9 cellular contexts compared by ENCODE assay signal in genomic region chr13:100129605-100130004, GRCh38. TPM values are rescaled to one million over a fixed set of nuclear protein-coding genes. Genes with fewer than 3 reads are reported as not detected.
DNase-seq lines count a peak whose midpoint lies in the region; ATAC-seq, FAIRE-seq and TF ChIP-seq lines count a peak whose summit lies in the region.
"Had no signal": no experiment of that assay in that cellular context is flagged by ENCODE, and none has a peak within 500 bp of the region (broad histone marks: within the 10 kb centered on the region; RNA-seq: fewer than 3 reads in every experiment).

No MANE protein-coding gene starts in this region.

- no peak overlapping the region for H3K27ac ChIP-seq in H1 (ENCODE audit: low read depth, low read length)

- H2AFZ ChIP-seq in H1 (ENCODE audit: low read length): no peak overlapping the region

- H2BK12ac ChIP-seq in H1 (ENCODE audit: low read depth, low read length): peak overlapping the region; percentile 81; the same call in 1 of the 2 replicates

- no peaks in the 10 kb centered on the region for H3K9me3 ChIP-seq in H1 (ENCODE audit: insufficient read depth in 2 of 2, low read depth in 1 of 2, low read length in 1 of 2)

- peaks cover 2 to 5% (median 3%) of the 10 kb centered on the region in 4 experiments; a peak in 2 of 7 replicates for H3K4me1 ChIP-seq in H1 (replicated peaks in 1 of 4; ENCODE audit: control insufficient read depth in 3 of 4, insufficient read depth in 4 of 4, low read length in 3 of 4)

- peak overlapping the region; percentile 62 for H4K5ac ChIP-seq in H1 (ENCODE audit: insufficient read length, low read depth, low read length)

- no peak overlapping the region for H3K23ac ChIP-seq in H1 (ENCODE audit: insufficient read length)

- H2BK5ac ChIP-seq in H1 (ENCODE audit: low read depth, low read length): peak overlapping the region; percentile 60; the same call in 1 of the 2 replicates

- no peak overlapping the region for H2AK5ac ChIP-seq in H1 (ENCODE audit: low read depth, low read length)

- 63% methylated on average over 2 of the region's 2 CpGs; no CpG with 5 or more reads in 1 of the 2 experiments for WGBS in H1 (ENCODE audit: extremely low coverage in 1 of 2, insufficient coverage in 1 of 2, insufficient read length in 1 of 2, insufficient replicate concordance in 2 of 2, low coverage in 1 of 2, low lambda C conversion rate in 2 of 2, missing lambda C conversion rate in 1 of 2), 2 experiments

- no peak for TF ChIP-seq POLR2A in H1 (IDR thresholded peaks at IDR 0.05; ENCODE audit: control extremely low read depth in 1 of 2, low read depth in 2 of 2, low read length in 2 of 2)

- ATAC-seq in GM19468 (IDR thresholded peaks at IDR 0.05; ENCODE audit: extremely low read depth, unreplicated experiment): peak; percentile 73
- ATAC-seq in HG03439 (IDR thresholded peaks at IDR 0.05; ENCODE audit: unreplicated experiment): peak; percentile 81

- no peaks in the 10 kb centered on the region for H3K23me2 ChIP-seq in H1 (ENCODE audit: low read depth, low read length)

- peak overlapping the region in 1 of 2 experiments; percentile 46; a peak in 1 of 4 replicates for H3K4me2 ChIP-seq in H1 (ENCODE audit: insufficient read depth in 1 of 2, low read depth in 2 of 2, low read length in 2 of 2)

- H2BK20ac ChIP-seq in H1 (ENCODE audit: low read length): 0 out of 2 replicates have a peak overlapping the region, but pooled peaks have one; percentile 18

- H3K36me3 ChIP-seq in H1 (ENCODE audit: control insufficient read depth in 2 of 4, insufficient read depth in 4 of 4, low read length in 3 of 4): no peaks in the 10 kb centered on the region

- H3K9me3 Mint-ChIP-seq in activated naive CD4-positive, alpha-beta T cell treated with anti-CD3 and anti-CD28 coated beads, Interleukin-2, amount 10 ng/mL, durations not matched to agents 7 days and 5 days: no peaks in the 10 kb centered on the region

- no peaks in the 10 kb centered on the region for H3K27me3 Mint-ChIP-seq in activated naive CD4-positive, alpha-beta T cell treated with anti-CD3 and anti-CD28 coated beads, Interleukin-2, amount 10 ng/mL, durations not matched to agents 7 days and 5 days

- no peak overlapping the region for H3K9ac ChIP-seq in H1 (replicated peaks in 1 of 4; ENCODE audit: extremely low read depth in 1 of 4, low read depth in 3 of 4, low read length in 3 of 4)

- H4K8ac ChIP-seq in H1 (ENCODE audit: extremely low read depth, insufficient read depth, low read length): no peak overlapping the region

- H3K4me1 Mint-ChIP-seq in activated naive CD4-positive, alpha-beta T cell treated with anti-CD3 and anti-CD28 coated beads, Interleukin-2, amount 10 ng/mL, durations not matched to agents 7 days and 5 days: peaks cover 16% of the 10 kb centered on the region

- CTCF ChIA-PET in H1 (lab: Charles Lee; ENCODE audit: partially characterized antibody): interaction anchor here (0.6 kb wide), 1 partner anchor 38 kb away, joined by 4 read pairs; no protein-coding TSS in a partner anchor
- CTCF ChIA-PET in activated naive CD4-positive, alpha-beta T cell treated with anti-CD3 and anti-CD28 coated beads, Interleukin-2, amount 10 ng/mL, durations not matched to agents 7 days and 5 days (lab: Charles Lee): no interaction called here

- peaks cover 0 to 2% of the 10 kb centered on the region in 2 experiments for H4K20me1 ChIP-seq in H1 (replicated peaks in 1 of 2; ENCODE audit: control insufficient read depth in 1 of 2, insufficient read depth in 2 of 2, low read length in 2 of 2)

- peak; percentile 52 for FAIRE-seq in H1 (lab: Jason Lieb, UNC)
- FAIRE-seq: TTC549 had no signal

- H3K79me2 ChIP-seq in H1 (ENCODE audit: control insufficient read depth in 1 of 2, insufficient read depth in 2 of 2, low read length in 2 of 2): peaks cover 0 to 19% of the 10 kb centered on the region in 2 experiments; a peak in 2 of 4 replicates

- peak overlapping the region; percentile 80 for H3K4ac ChIP-seq in H1 (replicated peaks; ENCODE audit: insufficient read length, low read depth, low read length)

- no peak overlapping the region for H3K56ac ChIP-seq in H1 (replicated peaks; ENCODE audit: insufficient read length, low read depth, low read length)

- no peaks in the 10 kb centered on the region; the same call in 1 of the 2 replicates for H3K79me1 ChIP-seq in H1 (ENCODE audit: low read depth, low read length)

- no peak for TF ChIP-seq CTCF in H1 (IDR thresholded peaks at IDR 0.05; ENCODE audit: control extremely low read depth in 1 of 3, insufficient read depth in 1 of 3, low read depth in 1 of 3, low read length in 3 of 3)

- TF ChIP-seq EP300 in H1 (IDR thresholded peaks at IDR 0.05; ENCODE audit: borderline replicate concordance in 1 of 2, low read depth in 2 of 2, low read length in 2 of 2): no peak

- H3K14ac ChIP-seq in H1 (ENCODE audit: insufficient read length): no peak overlapping the region

- no peak for TF ChIP-seq RAD21 in H1 (IDR thresholded peaks at IDR 0.05 in 1 of 2, conservative IDR thresholded peaks at IDR 0.05 in 1 of 2; ENCODE audit: low read depth in 2 of 2, low read length in 2 of 2)

- H3K18ac ChIP-seq in H1 (ENCODE audit: extremely low read depth, low read length): peak overlapping the region; percentile 60

- DNase-seq in EH (ENCODE audit: low read depth) (peak; percentile 21), H1 (ENCODE audit: low read depth in 1 of 2, low spot score in 2 of 2) (no peak), DMS53 treated with DMSO at 0.1 percent for 48 hours (lab: John Stamatoyannopoulos, UW; ENCODE audit: unreplicated experiment) (no peak), NCI-H1092 treated with DMSO at 0.1 percent for 48 hours (lab: John Stamatoyannopoulos, UW) (no peak)
- no peak for DNase-seq in activated naive CD4-positive, alpha-beta T cell treated with anti-CD3 and anti-CD28 coated beads, Interleukin-2, amount 10 ng/mL, durations not matched to agents 7 days and 5 days
- DNase-seq in activated CD4-positive, alpha-beta T cell treated with anti-CD3 and anti-CD28 coated beads, Interleukin-2, amount 50 U/mL, for 4 hours: no peak

- H2BK120ac ChIP-seq in H1 (replicated peaks; ENCODE audit: low read depth, low read length): no peak overlapping the region

- peaks cover 4% of the 10 kb centered on the region for H3K36me3 Mint-ChIP-seq in activated naive CD4-positive, alpha-beta T cell treated with anti-CD3 and anti-CD28 coated beads, Interleukin-2, amount 10 ng/mL, durations not matched to agents 7 days and 5 days

- H2BK15ac ChIP-seq in H1 (ENCODE audit: low read length): no peak overlapping the region

- H3K4me3 Mint-ChIP-seq in activated naive CD4-positive, alpha-beta T cell treated with anti-CD3 and anti-CD28 coated beads, Interleukin-2, amount 10 ng/mL, durations not matched to agents 7 days and 5 days: no peak overlapping the region

- no peak overlapping the region for H3K4me3 ChIP-seq in H1 (ENCODE audit: extremely low read depth in 1 of 4, insufficient read depth in 2 of 4, low read depth in 3 of 4, low read length in 4 of 4)

- no peak overlapping the region for H3K27ac Mint-ChIP-seq in activated naive CD4-positive, alpha-beta T cell treated with anti-CD3 and anti-CD28 coated beads, Interleukin-2, amount 10 ng/mL, durations not matched to agents 7 days and 5 days

- POLR2A ChIA-PET in H1 (lab: Charles Lee; ENCODE audit: partially characterized antibody): interaction anchor here (0.6 kb wide), 1 partner anchor 500 kb away, joined by 3 read pairs; no protein-coding TSS in a partner anchor

- H3K27me3 ChIP-seq in H1 (replicated peaks in 1 of 4; ENCODE audit: control insufficient read depth in 3 of 4, extremely low read depth in 1 of 4, insufficient read depth in 3 of 4, low read length in 3 of 4): no peaks in the 10 kb centered on the region

- H4K91ac ChIP-seq in H1 (replicated peaks; ENCODE audit: insufficient read length, low read length): peak overlapping the region; percentile 72

TF ChIP-seq in H1, 55 proteins besides CTCF, POLR2A, EP300 and RAD21:
- TF ChIP-seq JUND (IDR thresholded peaks at IDR 0.05; ENCODE audit: low read length): no peak
- TF ChIP-seq KDM5A (IDR thresholded peaks at IDR 0.05; ENCODE audit: low read length): no peak
- TF ChIP-seq CHD2 (IDR thresholded peaks at IDR 0.05; ENCODE audit: low read length): no peak
- TF ChIP-seq SIRT6 (IDR thresholded peaks at IDR 0.05; ENCODE audit: low read length): no peak
- TF ChIP-seq MAX (IDR thresholded peaks at IDR 0.05): no peak
- TF ChIP-seq POU5F1 (IDR thresholded peaks at IDR 0.05; ENCODE audit: low read depth, low read length): peak; percentile 36; the same call in 1 of the 2 replicates

RNA-seq across cellular contexts. Expression of gene PCCA, which starts 40.7 kb away (rescaled TPM):
- total RNA-seq in H1 (2021; fragmentation: NEBNext Ultra II Directional; extraction: Animal tissue kit (Norgen Biotek cat#: 25700)): 49.8 and 54.4 TPM in 2 replicates
- 15.2 and 18.4 TPM in 2 replicates for polyA plus RNA-seq in H1 (2011; rRNA removed)
- 22.4 TPM for polyA plus RNA-seq in H1 (2011; cell fraction: cytosol; rRNA removed)
- polyA plus RNA-seq in H1 (2011; cell fraction: nucleus; rRNA removed): 24.0 TPM
- polyA plus RNA-seq in H1 (2012, experiment 1 of 2): 40.5 to 53.9 TPM (median 43.9 TPM) in 4 replicates
- polyA plus RNA-seq in H1 (2012, experiment 2 of 2): 2.9 TPM
- 37.8 TPM for polyA plus RNA-seq in H1 (2013, experiment 1 of 2)
- 38.8 TPM for polyA plus RNA-seq in H1 (2013, experiment 2 of 2)
- 56.2 and 100 TPM in 2 replicates for polyA minus RNA-seq in H1 (2011; rRNA and poly(A)+ RNA removed)
- 18.7 TPM for polyA minus RNA-seq in H1 (2011; cell fraction: cytosol; rRNA and poly(A)+ RNA removed)
- polyA minus RNA-seq in H1 (2011; cell fraction: nucleus; rRNA and poly(A)+ RNA removed): 107 TPM
